Comparison of ENCODE assay signal across 8 cellular contexts in genomic region chr14:75258803-75259509, GRCh38. TPM values are rescaled to one million over a fixed set of nuclear protein-coding genes. Genes with fewer than 3 reads are reported as not detected.
DNase-seq lines count a peak whose midpoint lies in the region; ATAC-seq and TF ChIP-seq lines count a peak whose summit lies in the region.

No MANE protein-coding gene starts in this region.

- POLR2A ChIA-PET in BJ (lab: Charles Lee): interaction anchor here (0.6 kb wide), 1 partner anchor 318 kb away, joined by 3 read pairs; no protein-coding TSS in a partner anchor

- peak overlapping the region; percentile 40 for H3K4me3 ChIP-seq in BJ (ENCODE audit: low read depth, low read length)

- TF ChIP-seq CTCF in BJ (IDR thresholded peaks at IDR 0.05; ENCODE audit: insufficient read depth, low read depth, low read length): no peak

- no peaks in the 10 kb centered on the region for H3K36me3 ChIP-seq in BJ (ENCODE audit: control insufficient read depth, insufficient read depth, low read length)

- ATAC-seq in GM19372 (IDR thresholded peaks at IDR 0.05; ENCODE audit: low read depth, unreplicated experiment) (peak; percentile 99), HG03521 (IDR thresholded peaks at IDR 0.05; ENCODE audit: unreplicated experiment) (peak; percentile 94)

- CTCF ChIA-PET in BJ (lab: Yijun Ruan, JAX): interaction anchor here (1.1 to 1.9 kb wide), 4 partner anchors 14 to 127 kb away, joined by 3 to 7 read pairs (median 4); no protein-coding TSS in a partner anchor

- no peaks in the 10 kb centered on the region for H3K27me3 ChIP-seq in BJ (ENCODE audit: control insufficient read depth, insufficient read depth, low read length)

- peak; percentile 97 for DNase-seq in BJ (ENCODE audit: low read depth)
- DNase-seq in NCI-H69 (lab: John Stamatoyannopoulos, UW): peak; percentile 100
- DNase-seq in activated CD4-positive, alpha-beta T cell treated with anti-CD3 and anti-CD28 coated beads, Interleukin-2, amount 50 U/mL, for 24 hours (ENCODE audit: low read depth in 1 of 2, low spot score in 1 of 2): peak; percentile 94 to 98
- peak; percentile 99 for DNase-seq in dedifferentiated amniotic fluid mesenchymal stem cell (ENCODE audit: extremely low spot score)
- peak; percentile 100 for DNase-seq in left kidney (ENCODE audit: low read depth, low spot score)
- peak; percentile 99 for DNase-seq in stimulated activated CD4-positive, alpha-beta T cell treated with anti-CD3 and anti-CD28 coated beads, Interleukin-1b, Interleukin-23, amount 100 ng/mL, for 48 hours

RNA-seq across cellular contexts. Expression of gene FOS, which starts 19.7 kb away (rescaled TPM):
- 57.8 and 84.1 TPM in 2 replicates for polyA plus RNA-seq in BJ (2011; rRNA removed)
- polyA minus RNA-seq in BJ (2011; rRNA and poly(A)+ RNA removed): 114 and 166 TPM in 2 replicates

Comparison
In these comparisons a context has a peak if more than half of its experiments do, and no peak if none do; other contexts are left out.
1. Peak in every context shown above with its lines: DNase-seq, ATAC-seq and H3K4me3 ChIP-seq.